In genomic region chr3:4986175-4986610, GRCh38 we compare ENCODE assay signal across 8 cellular contexts. TPM values are rescaled to one million over a fixed set of nuclear protein-coding genes. Genes with fewer than 3 reads are reported as not detected.
DNase-seq lines count a peak whose midpoint lies in the region; ATAC-seq, FAIRE-seq and TF ChIP-seq lines count a peak whose summit lies in the region.

No MANE protein-coding gene starts in this region.

- H3K36me3 Mint-ChIP-seq in Caco-2 (ENCODE audit: insufficient read depth, unreplicated experiment): peaks cover 14% of the 10 kb centered on the region

- TF ChIP-seq POLR2A in endothelial cell of umbilical vein (IDR thresholded peaks at IDR 0.05; ENCODE audit: low read depth, low read length): no peak

- H3K4me3 Mint-ChIP-seq in Caco-2 (ENCODE audit: unreplicated experiment): peak overlapping the region; percentile 71

- H3K36me3 ChIP-seq in Caco-2 (ENCODE audit: control insufficient read depth, insufficient read depth, low read length) (no peaks in the 10 kb centered on the region; the same call in 1 of the 2 replicates), Panc1 (ENCODE audit: control insufficient read depth, insufficient read depth, low read length) (peaks cover 16% of the 10 kb centered on the region), endothelial cell of umbilical vein (ENCODE audit: control insufficient read depth in 2 of 2, extremely low read depth in 1 of 2, insufficient read depth in 2 of 2, low read length in 2 of 2) (peaks cover 4 to 8% of the 10 kb centered on the region in 2 experiments)

- no peaks in the 10 kb centered on the region for H3K9me3 Mint-ChIP-seq in Caco-2 (ENCODE audit: unreplicated experiment)

- peaks cover 34% of the 10 kb centered on the region for H3K79me2 ChIP-seq in endothelial cell of umbilical vein (ENCODE audit: control insufficient read depth, insufficient read depth, low read length)

- H3K9me1 ChIP-seq in endothelial cell of umbilical vein (replicated peaks; ENCODE audit: control insufficient read depth, extremely low read depth, insufficient read depth, low read length): no peaks in the 10 kb centered on the region

- POLR2A ChIA-PET in Caco-2 (lab: Charles Lee): interaction anchor here (0.7 kb wide), 1 partner anchor 7 kb away, joined by 10 read pairs; the partner anchor contains the start of gene BHLHE40
- POLR2A ChIA-PET in Panc1 (lab: Charles Lee): interaction anchor here (0.5 to 0.9 kb wide), 4 partner anchors 35 to 122 kb away, joined by 3 to 7 read pairs (median 4); no protein-coding TSS in a partner anchor
- POLR2A ChIA-PET in endothelial cell of umbilical vein (lab: Charles Lee): interaction anchor here (5.0 kb wide), 1 partner anchor 37 kb away, joined by 46 read pairs; no protein-coding TSS in a partner anchor

- peak overlapping the region; percentile 98 for H3K9ac ChIP-seq in endothelial cell of umbilical vein (replicated peaks; ENCODE audit: extremely low read depth, insufficient read depth, low read length)

- ATAC-seq in Panc1: peak; percentile 10
- ATAC-seq in omental fat pad (ENCODE audit: low FRiP score): peak; percentile 5

- peak overlapping the region; percentile 79 for H3K27ac Mint-ChIP-seq in Caco-2 (ENCODE audit: unreplicated experiment)

- H3K9me3 ChIP-seq in Caco-2: no peaks in the 10 kb centered on the region
- no peaks in the 10 kb centered on the region for H3K9me3 ChIP-seq in Panc1 (ENCODE audit: control insufficient read depth, insufficient read depth, low read depth, low read length)
- no peaks in the 10 kb centered on the region for H3K9me3 ChIP-seq in endothelial cell of umbilical vein (replicated peaks; ENCODE audit: control insufficient read depth, insufficient read depth, low read length)

- peak overlapping the region; percentile 6 for H3K4me2 ChIP-seq in endothelial cell of umbilical vein (ENCODE audit: insufficient read depth, low read length)

- no peaks in the 10 kb centered on the region for H3K27me3 Mint-ChIP-seq in Caco-2 (ENCODE audit: insufficient read depth, unreplicated experiment)

- H3K4me1 Mint-ChIP-seq in Caco-2 (ENCODE audit: low read depth, unreplicated experiment): peaks cover 42% of the 10 kb centered on the region

- CTCF ChIA-PET in Caco-2 (lab: Charles Lee): interaction anchor here (0.7 to 1.0 kb wide), 2 partner anchors 8 to 71 kb away, joined by 3 to 5 read pairs; no protein-coding TSS in a partner anchor
- CTCF ChIA-PET in Panc1 (lab: Charles Lee): no interaction called here
- CTCF ChIA-PET in endothelial cell of umbilical vein (lab: Charles Lee): interaction anchor here (0.6 to 13.6 kb wide), 10 partner anchors 10 to 275 kb away, joined by 3 to 327 read pairs (median 6); no protein-coding TSS in a partner anchor

- H3K27ac ChIP-seq in Panc1 (ENCODE audit: low read length) (peak overlapping the region; percentile 95), endothelial cell of umbilical vein (ENCODE audit: insufficient read depth, low read depth, low read length) (peak overlapping the region; percentile 100)

- intact Hi-C loops in Caco-2 (cut with micrococcal nuclease; ENCODE audit: unreplicated experiment): loop anchor here (2.0 kb wide), 1 partner anchor 37 kb away; no protein-coding TSS in a partner anchor
- intact Hi-C loops in Panc1 (cut with micrococcal nuclease; ENCODE audit: unreplicated experiment): loop anchor here (2.0 kb wide), 1 partner anchor 41 kb away; no protein-coding TSS in a partner anchor
- intact Hi-C loops in endothelial cell of umbilical vein (cut with micrococcal nuclease): loop anchor here (1.0 kb wide), 1 partner anchor 8 kb away; no protein-coding TSS in a partner anchor

- in situ Hi-C loops in Panc1 (cut with HindIII; ENCODE audit: low pct_unique_long_range_greater_than_20kb, low sequenced_read_pairs): no loop called here

- H3K27me3 ChIP-seq in Caco-2 (replicated peaks; ENCODE audit: control insufficient read depth, insufficient read depth, low read length) (no peaks in the 10 kb centered on the region), Panc1 (ENCODE audit: control insufficient read depth, insufficient read depth, low read length) (no peaks in the 10 kb centered on the region), endothelial cell of umbilical vein (ENCODE audit: control insufficient read depth in 2 of 2, insufficient read depth in 2 of 2, low read length in 2 of 2) (no peaks in the 10 kb centered on the region)

- no peaks in the 10 kb centered on the region for H4K20me1 ChIP-seq in endothelial cell of umbilical vein (replicated peaks; ENCODE audit: control insufficient read depth, extremely low read depth, insufficient read depth, low read length)

- FAIRE-seq in endothelial cell of umbilical vein (lab: Jason Lieb, UNC): no peak

- H2AFZ ChIP-seq in endothelial cell of umbilical vein (ENCODE audit: low read depth, low read length): no peak overlapping the region

- TF ChIP-seq CTCF in Caco-2 (IDR thresholded peaks at IDR 0.05; ENCODE audit: insufficient read depth in 1 of 2, low read depth in 1 of 2, low read length in 1 of 2, severe bottlenecking in 1 of 2, unreplicated experiment in 1 of 2) (no peak), Panc1 (IDR thresholded peaks at IDR 0.05) (no peak), endothelial cell of umbilical vein (IDR thresholded peaks at IDR 0.05; ENCODE audit: extremely low read depth in 1 of 2, insufficient read depth in 1 of 2, low read depth in 1 of 2, low read length in 2 of 2) (no peak), omental fat pad (IDR thresholded peaks at IDR 0.05) (no peak)

- H3K4me3 ChIP-seq in Caco-2 (ENCODE audit: low read depth, low read length) (no peak overlapping the region), Panc1 (ENCODE audit: low read depth in 2 of 2, low read length in 2 of 2) (peak overlapping the region; percentile 34 to 39), endothelial cell of umbilical vein (replicated peaks in 1 of 3; ENCODE audit: insufficient read depth in 1 of 3, low read depth in 1 of 3, low read length in 3 of 3) (no peak overlapping the region)

- dilution Hi-C loops in endothelial cell of umbilical vein (cut with MboI; ENCODE audit: extremely low pct_ligation_motif_present, low sequenced_read_pairs): no loop called here

- H3K4me1 ChIP-seq in Caco-2: peaks cover 30% of the 10 kb centered on the region
- peaks cover 46% of the 10 kb centered on the region for H3K4me1 ChIP-seq in Panc1 (ENCODE audit: control insufficient read depth, insufficient read depth, low read length)
- peaks cover 64% of the 10 kb centered on the region for H3K4me1 ChIP-seq in endothelial cell of umbilical vein (ENCODE audit: control insufficient read depth, extremely low read depth, insufficient read depth, low read length)

- TSS peak; percentile 89 for BruUV-seq in Caco-2 (replicated peaks; lab: Mats Ljungman, UMichigan)
- BruUV-seq in Panc1 (replicated peaks; lab: Mats Ljungman, UMichigan): TSS peak; percentile 82
- TSS peak; percentile 50 for BruUV-seq in endothelial cell of umbilical vein (replicated peaks; lab: Mats Ljungman, UMichigan)

- DNase-seq in Caco-2 (no peak), Panc1 (ENCODE audit: low read depth, low spot score) (no peak), endothelial cell of umbilical vein (ENCODE audit: low read depth, low spot score) (no peak), omental fat pad (ENCODE audit: low spot score) (no peak), mesenteric fat pad (ENCODE audit: low spot score) (no peak), dermis blood vessel endothelial cell (no peak), NCI-H1105 (lab: John Stamatoyannopoulos, UW) (no peak), NCI-H748 treated with DMSO at 0.1 percent for 48 hours (lab: John Stamatoyannopoulos, UW) (no peak)

TF ChIP-seq in endothelial cell of umbilical vein, 7 proteins besides CTCF, POLR2A, EP300 and RAD21:
- TF ChIP-seq GATA2 (IDR thresholded peaks at IDR 0.05; ENCODE audit: insufficient read depth, insufficient read length, low read depth, low read length) (no peak), MYC (IDR thresholded peaks at IDR 0.05; ENCODE audit: low read depth, low read length) (no peak), POLR2AphosphoS5 (IDR thresholded peaks at IDR 0.05; ENCODE audit: insufficient read depth, low read depth, low read length) (no peak), FOS (IDR thresholded peaks at IDR 0.05; ENCODE audit: borderline replicate concordance, insufficient read depth, low read length) (no peak), JUN (IDR thresholded peaks at IDR 0.05; ENCODE audit: borderline replicate concordance, insufficient read depth, insufficient read length, low read depth) (no peak), EZH2 (IDR thresholded peaks at IDR 0.05; ENCODE audit: borderline replicate concordance, low read depth, low read length, severe bottlenecking) (no peak), MAX (IDR thresholded peaks at IDR 0.05; ENCODE audit: insufficient read depth, insufficient read length) (no peak)

RNA-seq across cellular contexts. Expression of gene BHLHE40, which starts 7.0 kb away (rescaled TPM):
- total RNA-seq in Caco-2 (2022) (8.5 and 8.7 TPM in 2 replicates), Panc1 (2021; ENCODE audit: unreplicated experiment) (78.4 TPM), endothelial cell of umbilical vein (40.3 and 57.4 TPM in 2 replicates), omental fat pad (100 to 1,000 TPM in 1 of 4 donors, 10 to 100 TPM in 3; 16.3 to 101 (median 59.1) TPM), mesenteric fat pad (133 TPM), dermis blood vessel endothelial cell (7.5 and 16.0 TPM in 2 replicates)
- polyA plus RNA-seq in Panc1 (2012; ENCODE audit: insufficient read length): 63.8 TPM
- 31.9 and 57.9 TPM in 2 replicates for polyA plus RNA-seq in endothelial cell of umbilical vein
- 40.4 and 45.0 TPM in 2 replicates for polyA plus RNA-seq in endothelial cell of umbilical vein (2011; cell fraction: cytosol; rRNA removed)
- polyA plus RNA-seq in endothelial cell of umbilical vein (2011; cell fraction: nucleus; rRNA removed): 232 and 244 TPM in 2 replicates
- polyA plus RNA-seq in endothelial cell of umbilical vein (2012): 77.7 and 85.4 TPM in 2 replicates
- 50.2 and 58.1 TPM in 2 replicates for polyA minus RNA-seq in endothelial cell of umbilical vein
- polyA minus RNA-seq in endothelial cell of umbilical vein (2011; cell fraction: cytosol; rRNA and poly(A)+ RNA removed): 14.3 TPM
- polyA minus RNA-seq in endothelial cell of umbilical vein (2011; cell fraction: nucleus; rRNA and poly(A)+ RNA removed): 117 and 162 TPM in 2 replicates

Comparison
In these comparisons a context has a peak if more than half of its experiments do, and no peak if none do; other contexts are left out.
1. H3K4me3 ChIP-seq: peak in Panc1 (2 of 2); none in Caco-2 (single experiment) and endothelial cell of umbilical vein (0 of 3).